ENCODE assay signal across 22 cellular contexts in genomic region chr1:16117936-16118335, GRCh38. TPM values are rescaled to one million over a fixed set of nuclear protein-coding genes. Genes with fewer than 3 reads are reported as not detected.
DNase-seq lines count a peak whose midpoint lies in the region; TF ChIP-seq lines count a peak whose summit lies in the region.
"Had no signal": no experiment of that assay in that cellular context is flagged by ENCODE, and none has a peak within 500 bp of the region (broad histone marks: within the 10 kb centered on the region; RNA-seq: fewer than 3 reads in every experiment).

No MANE protein-coding gene starts in this region.

- H3K27ac Mint-ChIP-seq in brain = peak overlapping the region in 4 of 5 experiments; percentile 12 to 60 (median 36)
- peak overlapping the region; percentile 32 for H3K27ac Mint-ChIP-seq in mesothelial cell of epicardium
- no peak overlapping the region for H3K27ac Mint-ChIP-seq in CD14-positive monocyte
- H3K27ac Mint-ChIP-seq: CD4-positive, alpha-beta T cell; HFFc6 had no signal

- no peaks in the 10 kb centered on the region for H3K27me3 ChIP-seq in osteoblast (ENCODE audit: insufficient read depth, low read length)
- H3K27me3 ChIP-seq: MG63 had no signal

- H3K4me3 Mint-ChIP-seq in brain = no peak overlapping the region
- H3K4me3 Mint-ChIP-seq in mesothelial cell of epicardium = no peak overlapping the region
- H3K4me3 Mint-ChIP-seq in CD14-positive monocyte = no peak overlapping the region
- H3K4me3 Mint-ChIP-seq: CD4-positive, alpha-beta T cell; HFFc6 had no signal

- peaks cover 0 to 1% (median 0%) of the 10 kb centered on the region in 5 experiments for H3K9me3 Mint-ChIP-seq in brain
- no peaks in the 10 kb centered on the region for H3K9me3 Mint-ChIP-seq in mesothelial cell of epicardium
- H3K9me3 Mint-ChIP-seq in CD14-positive monocyte = no peaks in the 10 kb centered on the region
- H3K9me3 Mint-ChIP-seq: CD4-positive, alpha-beta T cell; HFFc6 had no signal

- H3K9me3 ChIP-seq in osteoblast (ENCODE audit: low read depth, low read length) = no peaks in the 10 kb centered on the region
- H3K9me3 ChIP-seq: BLaER1, HAP-1, MG63 had no signal

- no peaks in the 10 kb centered on the region for H3K36me3 ChIP-seq in osteoblast (ENCODE audit: insufficient read depth, low read length)
- H3K36me3 ChIP-seq: BLaER1, HAP-1 had no signal

- peaks cover 5% of the 10 kb centered on the region for H4K20me1 ChIP-seq in osteoblast (ENCODE audit: insufficient read depth, low read length)

- DNase-seq in mesothelial cell of epicardium (ENCODE audit: low spot score in 2 of 2, unreplicated experiment in 2 of 2) (no peak), osteoblast (ENCODE audit: insufficient read length, low spot score, missing footprints) (peak; percentile 67), Kasumi-1 (lab: John Stamatoyannopoulos, UW) (no peak), superior temporal gyrus (ENCODE audit: extremely low spot score) (no peak), CD14-positive monocyte (ENCODE audit: low spot score) (no peak), NCI-H1105 (lab: John Stamatoyannopoulos, UW) (no peak)
- DNase-seq: CD4-positive, alpha-beta T cell; COR-L47; DMS53; HFFc6; KBM-7; NCI-H1694; NCI-H2081; NCI-H2227 treated with DMSO at 0.1 percent for 48 hours; NCI-H526 treated with DMSO at 0.1 percent for 48 hours; SIG-M5 had no signal

- H3K4me2 ChIP-seq in osteoblast (ENCODE audit: insufficient read depth, low read length) = no peak overlapping the region
- H3K4me2 ChIP-seq: BLaER1 had no signal

- no peaks in the 10 kb centered on the region for H3K79me2 ChIP-seq in osteoblast (ENCODE audit: insufficient read depth, low read length)

- H3K27me3 Mint-ChIP-seq in brain (peaks cover 7% of the 10 kb centered on the region), mesothelial cell of epicardium (ENCODE audit: low read depth) (no peaks in the 10 kb centered on the region), CD14-positive monocyte (ENCODE audit: low read depth in 3 of 3) (peaks cover 0 to 5% (median 3%) of the 10 kb centered on the region in 3 donors)
- H3K27me3 Mint-ChIP-seq: CD4-positive, alpha-beta T cell had no signal

- H3K27ac ChIP-seq in 22Rv1 (peak overlapping the region; percentile 23; the same call in 1 of the 2 replicates), osteoblast (ENCODE audit: low read depth, low read length) (peak overlapping the region; percentile 6)
- H3K27ac ChIP-seq: BLaER1, SK-N-MC had no signal

- H3K4me1 Mint-ChIP-seq in brain (peaks cover 64% of the 10 kb centered on the region), mesothelial cell of epicardium (peaks cover 35% of the 10 kb centered on the region), CD14-positive monocyte (peaks cover 4% of the 10 kb centered on the region)

- H3K4me1 ChIP-seq in osteoblast (ENCODE audit: insufficient read depth, low read length) = peaks cover 34% of the 10 kb centered on the region
- H3K4me1 ChIP-seq: HAP-1 had no signal

- intact Hi-C loops in CD14-positive monocyte (cut with micrococcal nuclease) = no loop called here

- no peak overlapping the region for H2AFZ ChIP-seq in osteoblast (ENCODE audit: low read length)

- no peak overlapping the region for H3K4me3 ChIP-seq in osteoblast (ENCODE audit: insufficient read depth, low read length)
- H3K4me3 ChIP-seq: BLaER1, HAP-1, MG63, SK-N-MC had no signal

- H3K36me3 Mint-ChIP-seq in brain (no peaks in the 10 kb centered on the region), mesothelial cell of epicardium (peaks cover 2% of the 10 kb centered on the region), CD14-positive monocyte (no peaks in the 10 kb centered on the region)

- no peak for TF ChIP-seq CTCF in 22Rv1 (IDR thresholded peaks at IDR 0.05)
- TF ChIP-seq CTCF in brain (conservative IDR thresholded peaks at IDR 0.05) = no peak
- no peak for TF ChIP-seq CTCF in mesothelial cell of epicardium (IDR thresholded peaks at IDR 0.05; ENCODE audit: unreplicated experiment)
- TF ChIP-seq CTCF in osteoblast (IDR thresholded peaks at IDR 0.05; ENCODE audit: extremely low read depth, low read depth, low read length) = no peak
- no peak for TF ChIP-seq CTCF in CD14-positive monocyte (IDR thresholded peaks at IDR 0.05)

RNA-seq across cellular contexts. Expression of gene EPHA2, which starts 37.9 kb away (rescaled TPM):
- 2.6 TPM for polyA plus RNA-seq in brain (ENCODE audit: insufficient read depth, low read depth, low replicate concordance)
- 71.8 to 76.3 TPM (median 75.0 TPM) in 3 replicates for total RNA-seq in mesothelial cell of epicardium
- 13.3 and 21.0 TPM in 2 replicates for total RNA-seq in osteoblast
- polyA plus RNA-seq in CD14-positive monocyte = not detected

RNA-seq across cellular contexts. Expression of gene FAM131C, which starts 44.5 kb away (rescaled TPM):
- polyA plus RNA-seq in brain (ENCODE audit: insufficient read depth, low read depth, low replicate concordance) = 6.3 TPM
- total RNA-seq in mesothelial cell of epicardium = 1.6 to 1.9 TPM (median 1.7 TPM) in 3 replicates
- total RNA-seq in osteoblast = 0.36 TPM in 1 of 2 replicates, not detected in the other
- polyA plus RNA-seq in CD14-positive monocyte = not detected
- total RNA-seq: CD4-positive, alpha-beta T cell had no signal

Comparison
In these comparisons a context has a peak if more than half of its experiments do, and no peak if none do; other contexts are left out.
1. H3K27ac Mint-ChIP-seq: peak in brain (4 of 5) and mesothelial cell of epicardium (single experiment); none in CD14-positive monocyte (0 of 7).